1 cellular context compared by ENCODE assay signal in the genomic region with DNA sequence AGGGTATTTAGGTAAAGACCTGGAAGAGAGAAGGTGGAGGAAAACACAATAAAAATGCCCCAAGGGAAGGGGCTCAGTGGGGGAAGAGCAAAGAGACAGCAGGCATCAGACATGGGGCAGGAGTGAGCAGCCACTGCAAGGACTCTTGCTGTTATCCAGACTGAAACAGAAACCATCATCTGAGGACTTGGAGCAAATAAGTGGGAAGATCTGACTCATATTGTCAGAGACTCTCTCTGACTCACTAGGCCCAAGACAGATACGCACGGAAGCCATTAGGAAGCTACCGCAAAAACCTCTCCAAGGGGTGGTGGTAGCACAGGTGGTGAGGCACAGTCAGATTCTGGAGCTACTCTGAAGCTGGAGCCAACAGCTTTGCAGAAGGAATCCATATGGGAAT.
TF ChIP-seq lines count a peak whose summit lies in the region.

No MANE protein-coding gene starts in this region.

TF ChIP-seq in GM12878, 131 proteins besides CTCF, POLR2A, EP300 and RAD21 (continued from another document and continues in another):
- TF ChIP-seq, protein P1, sequence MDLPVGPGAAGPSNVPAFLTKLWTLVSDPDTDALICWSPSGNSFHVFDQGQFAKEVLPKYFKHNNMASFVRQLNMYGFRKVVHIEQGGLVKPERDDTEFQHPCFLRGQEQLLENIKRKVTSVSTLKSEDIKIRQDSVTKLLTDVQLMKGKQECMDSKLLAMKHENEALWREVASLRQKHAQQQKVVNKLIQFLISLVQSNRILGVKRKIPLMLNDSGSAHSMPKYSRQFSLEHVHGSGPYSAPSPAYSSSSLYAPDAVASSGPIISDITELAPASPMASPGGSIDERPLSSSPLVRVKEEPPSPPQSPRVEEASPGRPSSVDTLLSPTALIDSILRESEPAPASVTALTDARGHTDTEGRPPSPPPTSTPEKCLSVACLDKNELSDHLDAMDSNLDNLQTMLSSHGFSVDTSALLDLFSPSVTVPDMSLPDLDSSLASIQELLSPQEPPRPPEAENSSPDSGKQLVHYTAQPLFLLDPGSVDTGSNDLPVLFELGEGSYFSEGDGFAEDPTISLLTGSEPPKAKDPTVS (IDR thresholded peaks at IDR 0.05; ENCODE audit: low read depth, low read length): no peak
- TF ChIP-seq YY1 (IDR thresholded peaks at IDR 0.05; ENCODE audit: low read depth, low read length) (peak; percentile 56; the same call in 1 of the 2 replicates), ZNF217 (IDR thresholded peaks at IDR 0.05) (no peak), RBBP5 (conservative IDR thresholded peaks at IDR 0.05) (no peak), JUNB (IDR thresholded peaks at IDR 0.05) (peak; percentile 64), ZBED1 (IDR thresholded peaks at IDR 0.05; ENCODE audit: borderline replicate concordance) (no peak), ATF7 (IDR thresholded peaks at IDR 0.05; ENCODE audit: low read depth) (no peak), TCF7 (IDR thresholded peaks at IDR 0.05; ENCODE audit: borderline replicate concordance) (no peak), NR2F1 (conservative IDR thresholded peaks at IDR 0.05) (no peak), EGR1 (IDR thresholded peaks at IDR 0.05; ENCODE audit: borderline replicate concordance in 1 of 2, low read depth in 2 of 2, low read length in 2 of 2) (no peak), IKZF2 (IDR thresholded peaks at IDR 0.05) (peak; percentile 37 to 40; a peak in 3 of 4 replicates), ATF3 (IDR thresholded peaks at IDR 0.05; ENCODE audit: borderline replicate concordance, extremely low read depth, low read depth, low read length) (no peak), SIX5 (IDR thresholded peaks at IDR 0.05; ENCODE audit: low read depth, low read length, severe bottlenecking) (no peak), MTA3 (IDR thresholded peaks at IDR 0.05; ENCODE audit: borderline replicate concordance, low read length) (no peak), EZH2 (IDR thresholded peaks at IDR 0.05; ENCODE audit: borderline replicate concordance, control insufficient read depth, low read depth, low read length) (no peak), EED (IDR thresholded peaks at IDR 0.05; ENCODE audit: low read depth) (peak; percentile 69), ZZZ3 (IDR thresholded peaks at IDR 0.05; ENCODE audit: control insufficient read depth, insufficient read length, low read depth) (no peak), SIN3A (IDR thresholded peaks at IDR 0.05; ENCODE audit: low read depth, low read length) (no peak), NFXL1 (IDR thresholded peaks at IDR 0.05; ENCODE audit: borderline replicate concordance) (no peak), WRNIP1 (IDR thresholded peaks at IDR 0.05; ENCODE audit: borderline replicate concordance, low read depth, low read length) (no peak), ZNF274 (IDR thresholded peaks at IDR 0.05; ENCODE audit: insufficient read depth, insufficient read length) (no peak), NFYA (IDR thresholded peaks at IDR 0.05; ENCODE audit: borderline replicate concordance, low read depth, low read length) (no peak), BRCA1 (IDR thresholded peaks at IDR 0.05; ENCODE audit: low read depth, low read length) (no peak), MYC (IDR thresholded peaks at IDR 0.05; ENCODE audit: insufficient read depth, insufficient read length, insufficient replicate concordance, low read length, severe bottlenecking) (no peak), TCF12 (IDR thresholded peaks at IDR 0.05; ENCODE audit: low read depth, low read length) (no peak), HDAC2 (IDR thresholded peaks at IDR 0.05) (no peak), CBX5 (IDR thresholded peaks at IDR 0.05; ENCODE audit: low read depth) (no peak)
- TF ChIP-seq, protein P2, sequence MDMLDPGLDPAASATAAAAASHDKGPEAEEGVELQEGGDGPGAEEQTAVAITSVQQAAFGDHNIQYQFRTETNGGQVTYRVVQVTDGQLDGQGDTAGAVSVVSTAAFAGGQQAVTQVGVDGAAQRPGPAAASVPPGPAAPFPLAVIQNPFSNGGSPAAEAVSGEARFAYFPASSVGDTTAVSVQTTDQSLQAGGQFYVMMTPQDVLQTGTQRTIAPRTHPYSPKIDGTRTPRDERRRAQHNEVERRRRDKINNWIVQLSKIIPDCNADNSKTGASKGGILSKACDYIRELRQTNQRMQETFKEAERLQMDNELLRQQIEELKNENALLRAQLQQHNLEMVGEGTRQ (IDR thresholded peaks at IDR 0.05; ENCODE audit: borderline replicate concordance, low read depth, low read length): no peak
- TF ChIP-seq, protein P3, sequence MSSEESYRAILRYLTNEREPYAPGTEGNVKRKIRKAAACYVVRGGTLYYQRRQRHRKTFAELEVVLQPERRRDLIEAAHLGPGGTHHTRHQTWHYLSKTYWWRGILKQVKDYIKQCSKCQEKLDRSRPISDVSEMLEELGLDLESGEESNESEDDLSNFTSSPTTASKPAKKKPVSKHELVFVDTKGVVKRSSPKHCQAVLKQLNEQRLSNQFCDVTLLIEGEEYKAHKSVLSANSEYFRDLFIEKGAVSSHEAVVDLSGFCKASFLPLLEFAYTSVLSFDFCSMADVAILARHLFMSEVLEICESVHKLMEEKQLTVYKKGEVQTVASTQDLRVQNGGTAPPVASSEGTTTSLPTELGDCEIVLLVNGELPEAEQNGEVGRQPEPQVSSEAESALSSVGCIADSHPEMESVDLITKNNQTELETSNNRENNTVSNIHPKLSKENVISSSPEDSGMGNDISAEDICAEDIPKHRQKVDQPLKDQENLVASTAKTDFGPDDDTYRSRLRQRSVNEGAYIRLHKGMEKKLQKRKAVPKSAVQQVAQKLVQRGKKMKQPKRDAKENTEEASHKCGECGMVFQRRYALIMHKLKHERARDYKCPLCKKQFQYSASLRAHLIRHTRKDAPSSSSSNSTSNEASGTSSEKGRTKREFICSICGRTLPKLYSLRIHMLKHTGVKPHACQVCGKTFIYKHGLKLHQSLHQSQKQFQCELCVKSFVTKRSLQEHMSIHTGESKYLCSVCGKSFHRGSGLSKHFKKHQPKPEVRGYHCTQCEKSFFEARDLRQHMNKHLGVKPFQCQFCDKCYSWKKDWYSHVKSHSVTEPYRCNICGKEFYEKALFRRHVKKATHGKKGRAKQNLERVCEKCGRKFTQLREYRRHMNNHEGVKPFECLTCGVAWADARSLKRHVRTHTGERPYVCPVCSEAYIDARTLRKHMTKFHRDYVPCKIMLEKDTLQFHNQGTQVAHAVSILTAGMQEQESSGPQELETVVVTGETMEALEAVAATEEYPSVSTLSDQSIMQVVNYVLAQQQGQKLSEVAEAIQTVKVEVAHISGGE (CRISPR knock-in tag; IDR thresholded peaks at IDR 0.05): no peak
- TF ChIP-seq, protein P4, sequence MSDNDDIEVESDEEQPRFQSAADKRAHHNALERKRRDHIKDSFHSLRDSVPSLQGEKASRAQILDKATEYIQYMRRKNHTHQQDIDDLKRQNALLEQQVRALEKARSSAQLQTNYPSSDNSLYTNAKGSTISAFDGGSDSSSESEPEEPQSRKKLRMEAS (IDR thresholded peaks at IDR 0.05; ENCODE audit: low read depth, low read length): no peak
- TF ChIP-seq, protein P5, sequence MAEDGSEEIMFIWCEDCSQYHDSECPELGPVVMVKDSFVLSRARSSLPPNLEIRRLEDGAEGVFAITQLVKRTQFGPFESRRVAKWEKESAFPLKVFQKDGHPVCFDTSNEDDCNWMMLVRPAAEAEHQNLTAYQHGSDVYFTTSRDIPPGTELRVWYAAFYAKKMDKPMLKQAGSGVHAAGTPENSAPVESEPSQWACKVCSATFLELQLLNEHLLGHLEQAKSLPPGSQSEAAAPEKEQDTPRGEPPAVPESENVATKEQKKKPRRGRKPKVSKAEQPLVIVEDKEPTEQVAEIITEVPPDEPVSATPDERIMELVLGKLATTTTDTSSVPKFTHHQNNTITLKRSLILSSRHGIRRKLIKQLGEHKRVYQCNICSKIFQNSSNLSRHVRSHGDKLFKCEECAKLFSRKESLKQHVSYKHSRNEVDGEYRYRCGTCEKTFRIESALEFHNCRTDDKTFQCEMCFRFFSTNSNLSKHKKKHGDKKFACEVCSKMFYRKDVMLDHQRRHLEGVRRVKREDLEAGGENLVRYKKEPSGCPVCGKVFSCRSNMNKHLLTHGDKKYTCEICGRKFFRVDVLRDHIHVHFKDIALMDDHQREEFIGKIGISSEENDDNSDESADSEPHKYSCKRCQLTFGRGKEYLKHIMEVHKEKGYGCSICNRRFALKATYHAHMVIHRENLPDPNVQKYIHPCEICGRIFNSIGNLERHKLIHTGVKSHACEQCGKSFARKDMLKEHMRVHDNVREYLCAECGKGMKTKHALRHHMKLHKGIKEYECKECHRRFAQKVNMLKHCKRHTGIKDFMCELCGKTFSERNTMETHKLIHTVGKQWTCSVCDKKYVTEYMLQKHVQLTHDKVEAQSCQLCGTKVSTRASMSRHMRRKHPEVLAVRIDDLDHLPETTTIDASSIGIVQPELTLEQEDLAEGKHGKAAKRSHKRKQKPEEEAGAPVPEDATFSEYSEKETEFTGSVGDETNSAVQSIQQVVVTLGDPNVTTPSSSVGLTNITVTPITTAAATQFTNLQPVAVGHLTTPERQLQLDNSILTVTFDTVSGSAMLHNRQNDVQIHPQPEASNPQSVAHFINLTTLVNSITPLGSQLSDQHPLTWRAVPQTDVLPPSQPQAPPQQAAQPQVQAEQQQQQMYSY (CRISPR knock-in tag; IDR thresholded peaks at IDR 0.05): no peak
- TF ChIP-seq, protein P6, sequence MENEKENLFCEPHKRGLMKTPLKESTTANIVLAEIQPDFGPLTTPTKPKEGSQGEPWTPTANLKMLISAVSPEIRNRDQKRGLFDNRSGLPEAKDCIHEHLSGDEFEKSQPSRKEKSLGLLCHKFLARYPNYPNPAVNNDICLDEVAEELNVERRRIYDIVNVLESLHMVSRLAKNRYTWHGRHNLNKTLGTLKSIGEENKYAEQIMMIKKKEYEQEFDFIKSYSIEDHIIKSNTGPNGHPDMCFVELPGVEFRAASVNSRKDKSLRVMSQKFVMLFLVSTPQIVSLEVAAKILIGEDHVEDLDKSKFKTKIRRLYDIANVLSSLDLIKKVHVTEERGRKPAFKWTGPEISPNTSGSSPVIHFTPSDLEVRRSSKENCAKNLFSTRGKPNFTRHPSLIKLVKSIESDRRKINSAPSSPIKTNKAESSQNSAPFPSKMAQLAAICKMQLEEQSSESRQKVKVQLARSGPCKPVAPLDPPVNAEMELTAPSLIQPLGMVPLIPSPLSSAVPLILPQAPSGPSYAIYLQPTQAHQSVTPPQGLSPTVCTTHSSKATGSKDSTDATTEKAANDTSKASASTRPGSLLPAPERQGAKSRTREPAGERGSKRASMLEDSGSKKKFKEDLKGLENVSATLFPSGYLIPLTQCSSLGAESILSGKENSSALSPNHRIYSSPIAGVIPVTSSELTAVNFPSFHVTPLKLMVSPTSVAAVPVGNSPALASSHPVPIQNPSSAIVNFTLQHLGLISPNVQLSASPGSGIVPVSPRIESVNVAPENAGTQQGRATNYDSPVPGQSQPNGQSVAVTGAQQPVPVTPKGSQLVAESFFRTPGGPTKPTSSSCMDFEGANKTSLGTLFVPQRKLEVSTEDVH (IDR thresholded peaks at IDR 0.05; ENCODE audit: low read depth, partially characterized antibody): no peak
- TF ChIP-seq, protein P7, sequence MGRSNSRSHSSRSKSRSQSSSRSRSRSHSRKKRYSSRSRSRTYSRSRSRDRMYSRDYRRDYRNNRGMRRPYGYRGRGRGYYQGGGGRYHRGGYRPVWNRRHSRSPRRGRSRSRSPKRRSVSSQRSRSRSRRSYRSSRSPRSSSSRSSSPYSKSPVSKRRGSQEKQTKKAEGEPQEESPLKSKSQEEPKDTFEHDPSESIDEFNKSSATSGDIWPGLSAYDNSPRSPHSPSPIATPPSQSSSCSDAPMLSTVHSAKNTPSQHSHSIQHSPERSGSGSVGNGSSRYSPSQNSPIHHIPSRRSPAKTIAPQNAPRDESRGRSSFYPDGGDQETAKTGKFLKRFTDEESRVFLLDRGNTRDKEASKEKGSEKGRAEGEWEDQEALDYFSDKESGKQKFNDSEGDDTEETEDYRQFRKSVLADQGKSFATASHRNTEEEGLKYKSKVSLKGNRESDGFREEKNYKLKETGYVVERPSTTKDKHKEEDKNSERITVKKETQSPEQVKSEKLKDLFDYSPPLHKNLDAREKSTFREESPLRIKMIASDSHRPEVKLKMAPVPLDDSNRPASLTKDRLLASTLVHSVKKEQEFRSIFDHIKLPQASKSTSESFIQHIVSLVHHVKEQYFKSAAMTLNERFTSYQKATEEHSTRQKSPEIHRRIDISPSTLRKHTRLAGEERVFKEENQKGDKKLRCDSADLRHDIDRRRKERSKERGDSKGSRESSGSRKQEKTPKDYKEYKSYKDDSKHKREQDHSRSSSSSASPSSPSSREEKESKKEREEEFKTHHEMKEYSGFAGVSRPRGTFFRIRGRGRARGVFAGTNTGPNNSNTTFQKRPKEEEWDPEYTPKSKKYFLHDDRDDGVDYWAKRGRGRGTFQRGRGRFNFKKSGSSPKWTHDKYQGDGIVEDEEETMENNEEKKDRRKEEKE (IDR thresholded peaks at IDR 0.05): no peak
- TF ChIP-seq, protein P8, sequence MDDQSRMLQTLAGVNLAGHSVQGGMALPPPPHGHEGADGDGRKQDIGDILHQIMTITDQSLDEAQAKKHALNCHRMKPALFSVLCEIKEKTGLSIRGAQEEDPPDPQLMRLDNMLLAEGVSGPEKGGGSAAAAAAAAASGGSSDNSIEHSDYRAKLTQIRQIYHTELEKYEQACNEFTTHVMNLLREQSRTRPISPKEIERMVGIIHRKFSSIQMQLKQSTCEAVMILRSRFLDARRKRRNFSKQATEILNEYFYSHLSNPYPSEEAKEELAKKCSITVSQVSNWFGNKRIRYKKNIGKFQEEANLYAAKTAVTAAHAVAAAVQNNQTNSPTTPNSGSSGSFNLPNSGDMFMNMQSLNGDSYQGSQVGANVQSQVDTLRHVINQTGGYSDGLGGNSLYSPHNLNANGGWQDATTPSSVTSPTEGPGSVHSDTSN (IDR thresholded peaks at IDR 0.05; ENCODE audit: insufficient replicate concordance, low read depth, low read length): no peak
- TF ChIP-seq, protein P9, sequence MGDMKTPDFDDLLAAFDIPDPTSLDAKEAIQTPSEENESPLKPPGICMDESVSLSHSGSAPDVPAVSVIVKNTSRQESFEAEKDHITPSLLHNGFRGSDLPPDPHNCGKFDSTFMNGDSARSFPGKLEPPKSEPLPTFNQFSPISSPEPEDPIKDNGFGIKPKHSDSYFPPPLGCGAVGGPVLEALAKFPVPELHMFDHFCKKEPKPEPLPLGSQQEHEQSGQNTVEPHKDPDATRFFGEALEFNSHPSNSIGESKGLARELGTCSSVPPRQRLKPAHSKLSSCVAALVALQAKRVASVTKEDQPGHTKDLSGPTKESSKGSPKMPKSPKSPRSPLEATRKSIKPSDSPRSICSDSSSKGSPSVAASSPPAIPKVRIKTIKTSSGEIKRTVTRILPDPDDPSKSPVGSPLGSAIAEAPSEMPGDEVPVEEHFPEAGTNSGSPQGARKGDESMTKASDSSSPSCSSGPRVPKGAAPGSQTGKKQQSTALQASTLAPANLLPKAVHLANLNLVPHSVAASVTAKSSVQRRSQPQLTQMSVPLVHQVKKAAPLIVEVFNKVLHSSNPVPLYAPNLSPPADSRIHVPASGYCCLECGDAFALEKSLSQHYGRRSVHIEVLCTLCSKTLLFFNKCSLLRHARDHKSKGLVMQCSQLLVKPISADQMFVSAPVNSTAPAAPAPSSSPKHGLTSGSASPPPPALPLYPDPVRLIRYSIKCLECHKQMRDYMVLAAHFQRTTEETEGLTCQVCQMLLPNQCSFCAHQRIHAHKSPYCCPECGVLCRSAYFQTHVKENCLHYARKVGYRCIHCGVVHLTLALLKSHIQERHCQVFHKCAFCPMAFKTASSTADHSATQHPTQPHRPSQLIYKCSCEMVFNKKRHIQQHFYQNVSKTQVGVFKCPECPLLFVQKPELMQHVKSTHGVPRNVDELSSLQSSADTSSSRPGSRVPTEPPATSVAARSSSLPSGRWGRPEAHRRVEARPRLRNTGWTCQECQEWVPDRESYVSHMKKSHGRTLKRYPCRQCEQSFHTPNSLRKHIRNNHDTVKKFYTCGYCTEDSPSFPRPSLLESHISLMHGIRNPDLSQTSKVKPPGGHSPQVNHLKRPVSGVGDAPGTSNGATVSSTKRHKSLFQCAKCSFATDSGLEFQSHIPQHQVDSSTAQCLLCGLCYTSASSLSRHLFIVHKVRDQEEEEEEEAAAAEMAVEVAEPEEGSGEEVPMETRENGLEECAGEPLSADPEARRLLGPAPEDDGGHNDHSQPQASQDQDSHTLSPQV (IDR thresholded peaks at IDR 0.05): no peak
